ENCODE assay signal across 8 cellular contexts in the genomic region with DNA sequence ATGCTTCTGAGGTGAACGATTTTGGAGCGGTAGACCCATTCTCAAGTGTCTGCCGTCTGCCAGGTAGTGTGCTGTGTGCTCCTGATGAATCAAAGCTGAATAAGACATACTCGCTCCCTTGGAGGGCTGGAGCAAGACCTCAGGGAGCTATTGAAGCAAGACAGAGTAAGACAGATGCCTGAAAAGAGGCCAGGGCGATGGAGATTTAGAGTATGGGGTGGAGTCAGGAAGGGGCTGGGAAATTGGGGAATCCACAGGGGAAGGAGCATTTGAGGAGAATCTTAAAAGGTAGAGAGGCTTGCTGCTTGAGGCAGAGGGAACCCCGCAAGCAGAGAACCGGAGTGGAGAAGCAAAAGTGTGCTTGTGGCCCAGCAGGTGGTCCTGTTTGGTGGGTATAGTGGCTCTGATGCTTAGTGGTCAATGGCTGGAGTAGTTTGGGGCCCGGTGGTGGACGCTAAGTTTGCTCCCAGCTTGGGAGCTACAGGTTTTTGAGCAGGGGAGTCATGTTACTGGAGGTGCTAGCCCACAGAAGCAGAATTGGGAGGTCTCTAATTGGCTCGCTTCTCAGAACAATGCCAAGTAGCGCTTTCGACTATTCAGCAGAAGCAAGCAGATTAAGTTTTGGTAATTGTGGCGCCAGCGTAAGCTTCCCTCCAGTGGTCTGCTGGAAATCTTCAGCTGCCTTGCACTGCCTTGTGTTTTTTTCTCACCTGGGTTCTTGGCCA. TPM values are rescaled to one million over a fixed set of nuclear protein-coding genes. Genes with fewer than 3 reads are reported as not detected.
DNase-seq lines count a peak whose midpoint lies in the region; ATAC-seq and TF ChIP-seq lines count a peak whose summit lies in the region.

No MANE protein-coding gene starts in this region.

- peak overlapping the region; percentile 29 for H3K27ac ChIP-seq in KOPT-K1 (ENCODE audit: low read depth, low read length, poor library complexity, severe bottlenecking)

- peak overlapping the region; percentile 25 for H3K4me3 ChIP-seq in astrocyte of the spinal cord (ENCODE audit: low read depth, low read length)

- POLR2A ChIA-PET in HEK293T (lab: Yijun Ruan, JAX), result interaction anchor here (0.6 to 2.1 kb wide), 6 partner anchors 11 to 105 kb away, joined by 3 to 15 read pairs (median 3); a partner anchor contains a TSS

- H3K9me3 ChIP-seq in KOPT-K1 (ENCODE audit: insufficient read depth, low read length, poor library complexity, severe bottlenecking), result no peaks in the 10 kb centered on the region

- no peaks in the 10 kb centered on the region for H3K9me3 Mint-ChIP-seq in mesothelial cell of epicardium

- H3K36me3 Mint-ChIP-seq in mesothelial cell of epicardium, result no peaks in the 10 kb centered on the region

- in situ Hi-C loops in astrocyte of the spinal cord (cut with HindIII; ENCODE audit: low sequenced_read_pairs), result no loop called here

- DNase-seq in DMS79 (lab: John Stamatoyannopoulos, UW) (peak; percentile 68), astrocyte of the spinal cord (ENCODE audit: low read depth, low spot score) (peak; percentile 12), mesothelial cell of epicardium (ENCODE audit: low spot score in 2 of 2, unreplicated experiment in 2 of 2) (no peak), HEK293T (ENCODE audit: extremely low spot score) (no peak), NCI-H1694 (lab: John Stamatoyannopoulos, UW) (no peak)

- H3K27ac Mint-ChIP-seq in mesothelial cell of epicardium, result peak overlapping the region; percentile 88

- CTCF ChIA-PET in HEK293T (lab: Yijun Ruan, JAX), result interaction anchor here (0.6 to 4.7 kb wide), 17 partner anchors 12 to 229 kb away, joined by 3 to 29 read pairs (median 4); a partner anchor contains a TSS

- ATAC-seq in GM19397 (IDR thresholded peaks at IDR 0.05; ENCODE audit: unreplicated experiment) (no peak), HG02870 (IDR thresholded peaks at IDR 0.05; ENCODE audit: unreplicated experiment) (no peak)

- no peak for TF ChIP-seq CTCF in astrocyte of the spinal cord (IDR thresholded peaks at IDR 0.05; ENCODE audit: low read depth, low read length)
- TF ChIP-seq CTCF in mesothelial cell of epicardium (IDR thresholded peaks at IDR 0.05; ENCODE audit: unreplicated experiment), result no peak

- peak overlapping the region; percentile 87 for H3K4me3 Mint-ChIP-seq in mesothelial cell of epicardium

- H3K4me1 Mint-ChIP-seq in mesothelial cell of epicardium, result peaks cover 56% of the 10 kb centered on the region

- H3K36me3 ChIP-seq in KOPT-K1 (ENCODE audit: insufficient read depth, low read length), result no peaks in the 10 kb centered on the region

- H3K27me3 Mint-ChIP-seq in mesothelial cell of epicardium (ENCODE audit: low read depth), result no peaks in the 10 kb centered on the region

TF ChIP-seq in HEK293T, 16 proteins besides CTCF, POLR2A, EP300 and RAD21:
- TF ChIP-seq HDGF (IDR thresholded peaks at IDR 0.05; ENCODE audit: borderline replicate concordance) (no peak), ZNF384 (IDR thresholded peaks at IDR 0.05) (no peak), LEF1 (IDR thresholded peaks at IDR 0.05; ENCODE audit: borderline replicate concordance) (no peak), TARDBP (IDR thresholded peaks at IDR 0.05) (no peak), CTBP1 (IDR thresholded peaks at IDR 0.05; ENCODE audit: borderline replicate concordance) (no peak), FOXM1 (IDR thresholded peaks at IDR 0.05; ENCODE audit: borderline replicate concordance) (no peak), FOXK2 (IDR thresholded peaks at IDR 0.05) (no peak), SUZ12 (IDR thresholded peaks at IDR 0.05) (no peak), L3MBTL2 (conservative IDR thresholded peaks at IDR 0.05) (no peak; the same call in 1 of the 2 replicates), BHLHE40 (IDR thresholded peaks at IDR 0.05; ENCODE audit: borderline replicate concordance) (no peak), NFRKB (IDR thresholded peaks at IDR 0.05) (no peak), ELF4 (IDR thresholded peaks at IDR 0.05) (no peak), SP1 (IDR thresholded peaks at IDR 0.05) (no peak), FOXA1 (IDR thresholded peaks at IDR 0.05) (no peak)
- TF ChIP-seq, protein P1, sequence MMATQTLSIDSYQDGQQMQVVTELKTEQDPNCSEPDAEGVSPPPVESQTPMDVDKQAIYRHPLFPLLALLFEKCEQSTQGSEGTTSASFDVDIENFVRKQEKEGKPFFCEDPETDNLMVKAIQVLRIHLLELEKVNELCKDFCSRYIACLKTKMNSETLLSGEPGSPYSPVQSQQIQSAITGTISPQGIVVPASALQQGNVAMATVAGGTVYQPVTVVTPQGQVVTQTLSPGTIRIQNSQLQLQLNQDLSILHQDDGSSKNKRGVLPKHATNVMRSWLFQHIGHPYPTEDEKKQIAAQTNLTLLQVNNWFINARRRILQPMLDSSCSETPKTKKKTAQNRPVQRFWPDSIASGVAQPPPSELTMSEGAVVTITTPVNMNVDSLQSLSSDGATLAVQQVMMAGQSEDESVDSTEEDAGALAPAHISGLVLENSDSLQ (IDR thresholded peaks at IDR 0.05), result no peak

RNA-seq across cellular contexts. Expression of a gene that starts 2.0 kb away (rescaled TPM):
- 19.9 to 22.0 TPM (median 20.0 TPM) in 3 replicates for total RNA-seq in mesothelial cell of epicardium

RNA-seq across cellular contexts. Expression of a gene that starts 22.8 kb away (rescaled TPM):
- total RNA-seq in mesothelial cell of epicardium, result 30.5 to 33.3 TPM (median 31.4 TPM) in 3 replicates

RNA-seq across cellular contexts. Expression of a gene that starts 53.4 kb away (rescaled TPM):
- total RNA-seq in mesothelial cell of epicardium, result 24.9 to 27.5 TPM (median 26.5 TPM) in 3 replicates

Comparison
In these comparisons a context has a peak if more than half of its experiments do, and no peak if none do; other contexts are left out.
1. DNase-seq: peak in DMS79 (single experiment) and astrocyte of the spinal cord (single experiment); none in mesothelial cell of epicardium (0 of 2), HEK293T (single experiment) and NCI-H1694 (single experiment).